In the genomic region with DNA sequence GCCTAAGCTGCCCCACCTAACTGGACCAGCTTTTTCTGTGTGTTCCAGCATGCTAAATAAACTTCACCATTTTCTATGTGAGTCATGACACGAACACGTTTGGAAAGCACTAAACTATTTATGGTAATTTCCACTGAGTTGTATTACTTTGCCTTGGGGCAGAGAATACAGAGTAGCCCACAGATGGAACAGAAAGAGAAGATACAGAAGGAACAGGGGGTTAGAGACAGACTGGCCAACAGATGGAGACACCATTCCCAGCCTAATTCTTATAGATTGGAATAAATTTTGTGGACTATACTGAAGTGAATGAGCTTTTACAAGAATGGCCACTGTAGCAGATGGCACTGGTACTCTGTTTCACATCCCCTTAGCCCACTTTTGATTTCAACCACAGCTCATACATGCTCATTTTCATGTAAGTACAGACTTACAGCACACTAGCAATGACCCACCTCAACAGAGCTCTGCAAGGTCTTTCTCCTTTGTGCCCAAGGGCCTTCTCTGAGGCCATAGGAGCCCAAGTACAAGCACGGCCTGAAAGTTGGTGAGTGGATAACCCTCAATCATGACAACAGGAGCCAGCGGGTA, we compare ENCODE assay signal across 8 cellular contexts. TPM values are rescaled to one million over a fixed set of nuclear protein-coding genes. Genes with fewer than 3 reads are reported as not detected.
DNase-seq lines count a peak whose midpoint lies in the region; ATAC-seq and TF ChIP-seq lines count a peak whose summit lies in the region.

No MANE protein-coding gene starts in this region.

- H3K27ac ChIP-seq in foreskin keratinocyte (no peak overlapping the region), colonic mucosa (no peak overlapping the region)

- H3K9me3 ChIP-seq in MG63: 0 out of 2 replicates have a peak, but pooled peaks cover 3% of the 10 kb centered on the region
- no peaks in the 10 kb centered on the region for H3K9me3 ChIP-seq in colonic mucosa

- no peak overlapping the region for H3K9ac ChIP-seq in colonic mucosa (ENCODE audit: low read depth in 2 of 2, low read length in 2 of 2)

- H3K4me3 ChIP-seq in MG63 (no peak overlapping the region), colonic mucosa (no peak overlapping the region)

- ATAC-seq in GM18499 (IDR thresholded peaks at IDR 0.05; ENCODE audit: insufficient read depth, unreplicated experiment) (peak; percentile 89), GM21786 (IDR thresholded peaks at IDR 0.05; ENCODE audit: unreplicated experiment) (peak; percentile 94), foreskin keratinocyte (peak; percentile 99)

- no peaks in the 10 kb centered on the region for H3K27me3 ChIP-seq in foreskin keratinocyte
- H3K27me3 ChIP-seq in MG63: no peaks in the 10 kb centered on the region
- H3K27me3 ChIP-seq in colonic mucosa: no peaks in the 10 kb centered on the region

- H3K36me3 ChIP-seq in MG63: no peaks in the 10 kb centered on the region
- H3K36me3 ChIP-seq in colonic mucosa: no peaks in the 10 kb centered on the region

- TF ChIP-seq CTCF in foreskin keratinocyte (conservative IDR thresholded peaks at IDR 0.05) (peak; percentile 44), colonic mucosa (IDR thresholded peaks at IDR 0.05) (no peak)

- intact Hi-C loops in colonic mucosa (cut with DNase I): no loop called here

- DNase-seq in HPDE6-E6E7 (ENCODE audit: extremely low spot score) (peak; percentile 37), foreskin keratinocyte (peak; percentile 74 to 89), MG63 (no peak), colonic mucosa (no peak), RKO (ENCODE audit: low spot score) (no peak)
- DNase-seq in stimulated activated CD4-positive, alpha-beta T cell treated with anti-CD3 and anti-CD28 coated beads, Interleukin-2, amount 100 ng/mL, for 48 hours: no peak

- peaks cover 9% of the 10 kb centered on the region for H3K4me1 ChIP-seq in foreskin keratinocyte
- H3K4me1 ChIP-seq in colonic mucosa: no peaks in the 10 kb centered on the region

RNA-seq across cellular contexts. Expression of a gene that starts 13.1 kb away (rescaled TPM):
- total RNA-seq in foreskin keratinocyte (21.0 and 26.4 TPM in 2 replicates), colonic mucosa (10 to 100 TPM; 49.8 to 50.1 TPM)
- 16.4 and 19.2 TPM in 2 replicates for polyA plus RNA-seq in foreskin keratinocyte
- 5.2 and 12.8 TPM in 2 replicates for total RNA-seq in MG63 (2014; rRNA removed; shearing (Covaris generic); ENCODE audit: low replicate concordance)

RNA-seq across cellular contexts. Expression of a gene that starts 26.8 kb away (rescaled TPM):
- total RNA-seq in foreskin keratinocyte: 2.5 and 3.4 TPM in 2 replicates
- 0.41 and 0.45 TPM in 2 replicates for polyA plus RNA-seq in foreskin keratinocyte
- total RNA-seq in MG63 (2014; rRNA removed; shearing (Covaris generic); ENCODE audit: low replicate concordance): 0.07 and 0.16 TPM in 2 replicates
- 10 to 100 TPM; 25.9 to 27.1 TPM for total RNA-seq in colonic mucosa

RNA-seq across cellular contexts. Expression of a gene that starts 38.4 kb away (rescaled TPM):
- not detected in 2 replicates for total RNA-seq in foreskin keratinocyte
- not detected in 2 replicates for polyA plus RNA-seq in foreskin keratinocyte
- total RNA-seq in MG63 (2014; rRNA removed; shearing (Covaris generic); ENCODE audit: low replicate concordance): not detected in 2 replicates
- total RNA-seq in colonic mucosa: not detected

Comparison
In these comparisons a context has a peak if more than half of its experiments do, and no peak if none do; other contexts are left out.
1. DNase-seq: peak in HPDE6-E6E7 (single experiment) and foreskin keratinocyte (2 of 2); none in MG63 (single experiment), stimulated activated CD4-positive, alpha-beta T cell treated with anti-CD3 and anti-CD28 coated beads, Interleukin-2, amount 100 ng/mL, for 48 hours (0 of 2), colonic mucosa (single experiment) and RKO (single experiment).
2. Peak in every context shown above with its lines, with median percentiles within 50 percentile points of each other: ATAC-seq.